In genomic region chr3:143883151-143883550, GRCh38 we compare ENCODE assay signal across 25 cellular contexts.
"Had no signal": no experiment of that assay in that cellular context is flagged by ENCODE, and none has a peak within 500 bp of the region (broad histone marks: within the 10 kb centered on the region; RNA-seq: fewer than 3 reads in every experiment).

No MANE protein-coding gene starts in this region.

- H3K36me3 ChIP-seq: esophagus squamous epithelium, gastroesophageal sphincter, neutrophil, right lobe of liver, tibial nerve, upper lobe of right lung, vagina had no signal

- ATAC-seq: effector memory CD8-positive, alpha-beta T cell; gastroesophageal sphincter; left cardiac atrium; left ventricle myocardium superior; naive thymus-derived CD4-positive, alpha-beta T cell; psoas muscle; right lobe of liver; stimulated activated memory B cell treated with anti-CD40 and anti-IgM and Interleukin-4, amounts not matched to agents 10 μg/mL and 1 μg/mL and 100 μg/mL, for 72 hours; stimulated activated naive CD8-positive, alpha-beta T cell treated with anti-CD3 and anti-CD28 coated beads, Interleukin-15, amount 100 ng/mL, for 72 hours; upper lobe of right lung had no signal

- DNase-seq: effector memory CD8-positive, alpha-beta T cell; esophagus squamous epithelium; foreskin fibroblast; glutamatergic neuron; immature natural killer cell; kidney; left cardiac atrium; left ventricle myocardium superior; naive thymus-derived CD4-positive, alpha-beta T cell; nephron progenitor cell; psoas muscle; retina; right lobe of liver; stimulated activated CD4-positive, alpha-beta T cell treated with anti-CD3 and anti-CD28 coated beads, Interleukin-2, amount 100 ng/mL, for 48 hours; stimulated activated CD8-positive, alpha-beta memory T cell treated with anti-CD3 and anti-CD28 coated beads, Interleukin-4, amount 100 ng/mL, for 48 hours; stimulated activated naive CD8-positive, alpha-beta T cell treated with anti-CD3 and anti-CD28 coated beads, Interleukin-15, amount 100 ng/mL, for 72 hours; testis; upper lobe of right lung had no signal

- H3K9me3 ChIP-seq: esophagus squamous epithelium, gastroesophageal sphincter, neutrophil, psoas muscle, right lobe of liver, testis, tibial nerve, upper lobe of right lung, vagina had no signal

- FAIRE-seq: colon, kidney had no signal

- H3K27ac ChIP-seq: esophagus squamous epithelium, gastroesophageal sphincter, neutrophil, psoas muscle, right lobe of liver, testis, tibial nerve, upper lobe of right lung, vagina had no signal

- H3K4me3 ChIP-seq: esophagus squamous epithelium, gastroesophageal sphincter, lung, psoas muscle, right lobe of liver, testis, tibial nerve, upper lobe of right lung, vagina had no signal

- H3K27me3 ChIP-seq: esophagus squamous epithelium, gastroesophageal sphincter, neutrophil, right lobe of liver, testis, tibial nerve, upper lobe of right lung, vagina had no signal

- H3K4me1 ChIP-seq: gastroesophageal sphincter, psoas muscle, right lobe of liver, testis, tibial nerve, upper lobe of right lung, vagina had no signal
